In the genomic region with DNA sequence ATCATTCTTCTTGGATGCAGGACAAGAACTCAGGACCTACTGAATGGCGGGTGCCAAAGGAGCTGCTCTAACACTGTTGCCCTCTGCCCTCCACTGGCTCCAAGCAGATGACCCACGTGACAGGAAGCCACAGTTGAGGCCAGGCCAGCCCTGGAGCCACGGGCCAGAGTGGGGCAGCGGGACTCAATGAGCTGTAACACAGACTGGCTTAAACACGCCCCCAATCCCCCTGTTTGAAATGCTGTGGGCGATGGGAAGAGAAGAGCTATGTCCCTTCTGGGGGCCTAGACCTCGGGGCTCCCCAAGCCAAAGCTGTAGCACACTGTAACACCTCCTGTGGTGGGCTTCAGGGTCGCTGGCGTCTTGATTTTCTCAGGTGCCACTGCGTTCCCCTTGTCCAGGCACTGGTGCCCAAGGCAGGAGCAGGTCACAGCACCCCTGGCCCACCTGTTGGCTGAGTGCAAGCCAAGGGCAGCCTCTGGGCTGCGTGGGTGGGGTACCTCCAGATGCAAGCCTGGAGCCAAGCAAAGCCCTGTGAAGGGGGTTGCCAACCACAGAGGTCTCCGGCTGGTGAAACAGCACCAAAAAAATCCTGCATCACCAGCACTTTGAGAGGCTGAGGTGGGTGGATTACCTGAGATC, we compare ENCODE assay signal across 1 cellular context.
TF ChIP-seq lines count a peak whose summit lies in the region.

No MANE protein-coding gene starts in this region.

TF ChIP-seq in H1, 55 proteins besides CTCF, POLR2A, EP300 and RAD21:
- TF ChIP-seq SP1 (IDR thresholded peaks at IDR 0.05; ENCODE audit: low read depth, low read length) (no peak), SIRT6 (IDR thresholded peaks at IDR 0.05; ENCODE audit: low read length) (no peak), RBBP5 (IDR thresholded peaks at IDR 0.05; ENCODE audit: borderline replicate concordance, low read depth, low read length) (no peak), TBP (IDR thresholded peaks at IDR 0.05; ENCODE audit: low read depth, low read length) (no peak), ZNF274 (IDR thresholded peaks at IDR 0.05; ENCODE audit: borderline replicate concordance, extremely low read depth, low read length) (no peak), CREB1 (IDR thresholded peaks at IDR 0.05) (no peak), SP4 (IDR thresholded peaks at IDR 0.05; ENCODE audit: low read length) (no peak), RXRA (IDR thresholded peaks at IDR 0.05; ENCODE audit: insufficient read depth, low read depth, low read length) (no peak), RNF2 (IDR thresholded peaks at IDR 0.05; ENCODE audit: borderline replicate concordance, low read depth, low read length, missing control alignments, poor library complexity, severe bottlenecking) (no peak), HDAC2 (IDR thresholded peaks at IDR 0.05; ENCODE audit: borderline replicate concordance in 1 of 2, low read depth in 2 of 2, low read length in 2 of 2) (no peak), NANOG (IDR thresholded peaks at IDR 0.05; ENCODE audit: insufficient read depth, low read depth, low read length, poor library complexity, severe bottlenecking) (no peak), KDM4A (IDR thresholded peaks at IDR 0.05; ENCODE audit: low read depth, low read length, severe bottlenecking) (no peak), CBX5 (IDR thresholded peaks at IDR 0.05; ENCODE audit: low read depth, low read length) (no peak), PHF8 (conservative IDR thresholded peaks at IDR 0.05; ENCODE audit: low read depth, low read length) (no peak), YY1 (IDR thresholded peaks at IDR 0.05; ENCODE audit: low read depth, low read length) (no peak), POLR2AphosphoS5 (IDR thresholded peaks at IDR 0.05; ENCODE audit: low read depth, low read length) (no peak), NRF1 (IDR thresholded peaks at IDR 0.05; ENCODE audit: low read depth, low read length) (no peak), TAF1 (IDR thresholded peaks at IDR 0.05; ENCODE audit: low read depth, low read length) (no peak), CTBP2 (IDR thresholded peaks at IDR 0.05; ENCODE audit: borderline replicate concordance, insufficient read depth, insufficient read length, low read length) (no peak), MAFK (IDR thresholded peaks at IDR 0.05; ENCODE audit: low read depth, low read length) (no peak)
